1 cellular context compared by ENCODE assay signal in the genomic region with DNA sequence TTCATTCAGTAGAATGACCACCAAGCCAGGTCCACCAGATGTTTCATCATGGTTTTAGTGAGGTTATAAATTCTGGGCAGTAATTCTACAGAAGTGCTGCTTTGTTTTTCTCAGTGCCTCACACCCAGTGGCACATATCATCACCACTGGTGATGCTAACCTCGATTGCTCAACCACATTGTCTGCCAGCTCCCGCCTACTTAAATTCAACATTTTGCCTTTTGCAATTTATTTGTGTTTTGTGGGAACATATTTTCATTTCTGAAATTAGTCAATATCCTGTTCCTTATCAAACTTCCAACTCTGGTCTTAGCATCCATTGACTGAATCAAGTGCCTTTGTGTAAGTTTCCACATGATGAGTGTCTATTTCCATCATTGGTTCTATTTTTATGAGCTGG.
TF ChIP-seq lines count a peak whose summit lies in the region.

No MANE protein-coding gene starts in this region.

TF ChIP-seq in GM23338, 12 proteins besides CTCF, POLR2A, EP300 and RAD21 (continued from another document):
- TF ChIP-seq, protein P1, sequence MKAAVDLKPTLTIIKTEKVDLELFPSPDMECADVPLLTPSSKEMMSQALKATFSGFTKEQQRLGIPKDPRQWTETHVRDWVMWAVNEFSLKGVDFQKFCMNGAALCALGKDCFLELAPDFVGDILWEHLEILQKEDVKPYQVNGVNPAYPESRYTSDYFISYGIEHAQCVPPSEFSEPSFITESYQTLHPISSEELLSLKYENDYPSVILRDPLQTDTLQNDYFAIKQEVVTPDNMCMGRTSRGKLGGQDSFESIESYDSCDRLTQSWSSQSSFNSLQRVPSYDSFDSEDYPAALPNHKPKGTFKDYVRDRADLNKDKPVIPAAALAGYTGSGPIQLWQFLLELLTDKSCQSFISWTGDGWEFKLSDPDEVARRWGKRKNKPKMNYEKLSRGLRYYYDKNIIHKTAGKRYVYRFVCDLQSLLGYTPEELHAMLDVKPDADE (IDR thresholded peaks at IDR 0.05) = no peak
- TF ChIP-seq EZH2phosphoT487 (IDR thresholded peaks at IDR 0.05; ENCODE audit: unreplicated experiment) (no peak), CREB1 (CRISPR knock-in tag; IDR thresholded peaks at IDR 0.05; ENCODE audit: low read depth) (no peak), EZH2 (IDR thresholded peaks at IDR 0.05; ENCODE audit: low read depth, unreplicated experiment) (no peak)
